ENCODE assay signal across 34 cellular contexts in the genomic region with DNA sequence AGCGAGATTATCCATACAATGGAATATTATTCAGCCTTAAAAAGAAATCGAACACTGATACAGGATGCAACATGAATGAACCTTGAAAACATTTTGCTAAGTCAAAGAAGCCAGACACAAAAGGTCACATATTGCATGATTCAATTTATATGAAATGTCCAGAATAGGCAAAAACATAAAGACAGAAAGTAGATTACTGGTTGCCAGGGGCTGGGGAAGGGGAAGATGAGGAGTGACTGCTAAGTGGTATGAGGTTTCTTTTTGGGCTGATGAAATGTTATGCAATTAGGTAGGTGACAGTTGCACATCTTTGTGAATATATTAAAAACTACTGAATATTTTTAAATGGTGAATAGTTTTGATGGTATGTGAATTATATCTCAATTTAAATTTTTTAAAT.
DNase-seq lines count a peak whose midpoint lies in the region; ATAC-seq, FAIRE-seq and TF ChIP-seq lines count a peak whose summit lies in the region.
"Had no signal": no experiment of that assay in that cellular context is flagged by ENCODE, and none has a peak within 500 bp of the region (broad histone marks: within the 10 kb centered on the region; RNA-seq: fewer than 3 reads in every experiment).

No MANE protein-coding gene starts in this region.

- DNase-seq in EH (ENCODE audit: low read depth) (peak; percentile 32), H54 (ENCODE audit: insufficient read length, low spot score) (no peak), NOMO-1 treated with DMSO at 0.1 percent for 48 hours (lab: John Stamatoyannopoulos, UW; ENCODE audit: unreplicated experiment) (peak; percentile 41), erythroblast (lab: John Stamatoyannopoulos, UW) (peak; percentile 56 to 83), amygdala (lab: John Stamatoyannopoulos, UW) (no peak), RPMI8226 (no peak)
- DNase-seq: activated CD4-positive, alpha-beta T cell treated with anti-CD3 and anti-CD28 coated beads for 4 hours; activated CD8-positive, alpha-beta memory T cell treated with anti-CD3 and anti-CD28 coated beads for 24 hours; activated effector memory CD4-positive, alpha-beta T cell treated with Interleukin-2 at 50 U/mL for 16 hours; activated T-cell treated with anti-CD3 and anti-CD28 coated beads for 4 hours; aorta; Calu3; CD4-positive, CD25-positive, alpha-beta regulatory T cell; DMS79 treated with DMSO at 0.1 percent for 48 hours; effector CD4-positive, alpha-beta T cell; GF-D8; hypothalamus; immature natural killer cell; KBM-7; left cardiac atrium; mucosa of descending colon; natural killer cell; NCI-H1436 treated with DMSO at 0.1 percent for 48 hours; NCI-H2081 treated with DMSO at 0.1 percent for 48 hours; NCI-H2227 treated with DMSO at 0.1 percent for 48 hours; NCI-H526; NK-92 treated with Interleukin-12 subunit alpha and Interleukin-12 subunit beta, amount 100 ng/mL, for 24 hours; occipital lobe; SJCRH30; T1000; WERI-Rb-1 had no signal

- TF ChIP-seq POLR2A in H54 (IDR thresholded peaks at IDR 0.05; ENCODE audit: low read depth, low read length), result no peak
- no peak for TF ChIP-seq POLR2A in erythroblast (IDR thresholded peaks at IDR 0.05; ENCODE audit: low read length)

- FAIRE-seq in H54 (lab: Jason Lieb, UNC), result peak; percentile 33
- FAIRE-seq: bronchial epithelial cell had no signal

- ATAC-seq in HG03354 (IDR thresholded peaks at IDR 0.05; ENCODE audit: poor library complexity, severe bottlenecking, unreplicated experiment), result no peak
- ATAC-seq: left cardiac atrium; mucosa of descending colon; natural killer cell; stimulated activated effector memory CD8-positive, alpha-beta T cell treated with anti-CD3 and anti-CD28 coated beads, Interleukin-12 subunit alpha, Interleukin-12 subunit beta, amount 100 ng/mL, for 72 hours had no signal

Comparison
In these comparisons a context has a peak if more than half of its experiments do, and no peak if none do; other contexts are left out.
1. DNase-seq: peak in EH (single experiment), NOMO-1 treated with DMSO at 0.1 percent for 48 hours (single experiment) and erythroblast (2 of 2); none in H54 (single experiment), amygdala (0 of 56) and RPMI8226 (single experiment).